ENCODE assay signal across 8 cellular contexts in the genomic region with DNA sequence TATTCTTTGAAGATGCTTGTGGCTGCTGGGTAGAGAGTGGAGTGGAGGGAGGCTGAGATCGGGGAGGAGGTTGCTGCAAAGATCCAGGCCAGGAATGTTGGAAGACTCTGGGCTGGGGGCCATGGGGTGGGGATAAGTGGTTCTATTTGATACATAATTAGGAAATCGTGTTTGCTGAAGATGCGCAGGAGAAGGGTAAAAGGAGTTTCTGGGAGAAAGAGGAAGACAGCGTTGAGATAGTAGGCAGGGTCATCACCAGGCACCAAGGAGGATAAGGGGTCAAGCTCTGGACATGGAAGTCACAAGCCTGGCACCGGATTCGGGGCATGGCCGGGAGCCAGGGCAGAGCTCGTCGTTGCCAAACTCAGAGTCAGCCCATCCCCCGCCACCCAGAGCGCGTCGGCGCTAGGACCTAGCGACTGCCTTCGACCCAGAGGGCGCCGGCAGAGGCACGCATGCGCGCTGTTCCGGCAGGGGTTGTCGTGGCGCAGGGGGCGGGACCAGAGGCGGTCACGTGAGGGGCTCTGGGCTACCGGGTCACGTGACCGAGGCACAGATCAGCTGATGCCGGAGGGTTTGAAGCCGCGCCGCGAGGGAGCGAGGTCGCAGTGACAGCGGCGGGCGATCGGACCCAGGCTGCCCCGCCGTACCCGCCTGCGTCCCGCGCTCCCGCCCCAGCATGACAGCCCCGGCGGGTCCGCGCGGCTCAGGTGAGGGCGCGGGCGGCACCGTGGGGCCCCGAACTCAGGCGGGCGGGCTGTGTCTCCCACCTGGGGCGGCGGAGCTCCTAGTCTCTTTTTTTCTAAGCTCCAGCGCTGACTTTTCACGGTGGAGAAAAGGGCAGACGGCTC. TPM values are rescaled to one million over a fixed set of nuclear protein-coding genes. Genes with fewer than 3 reads are reported as not detected.
DNase-seq lines count a peak whose midpoint lies in the region; ATAC-seq and TF ChIP-seq lines count a peak whose summit lies in the region.

A gene (plus strand): TSS at position 553 of the 851 bp plus-strand sequence. CDS start 127 bp downstream, at position 680.

- DNase-seq in GM04503 (ENCODE audit: low read depth) (peak; percentile 71), NCI-H1092 (lab: John Stamatoyannopoulos, UW) (peak; percentile 97), SKM-1 (lab: John Stamatoyannopoulos, UW; ENCODE audit: unreplicated experiment) (peak; percentile 92), glomerular endothelial cell (ENCODE audit: extremely low read depth, low read depth, low spot score) (peak; percentile 51), osteocyte (ENCODE audit: extremely low spot score, unreplicated experiment) (peak; percentile 100), thoracic aorta (ENCODE audit: low spot score) (peak; percentile 100)

- H3K36me3 ChIP-seq in thoracic aorta: peaks cover 11% of the 10 kb centered on the region

- H3K4me3 ChIP-seq in thoracic aorta: peak within 1 kb of the TSS; percentile 98

- H3K27me3 ChIP-seq in thoracic aorta (replicated peaks; ENCODE audit: insufficient read depth): no peaks in the 10 kb centered on the region

- TF ChIP-seq CTCF in osteocyte (IDR thresholded peaks at IDR 0.05) (no peak), thoracic aorta (IDR thresholded peaks at IDR 0.05) (no peak)

- peak within 1 kb of the TSS; percentile 4 to 51 for H3K27ac ChIP-seq in thoracic aorta

- H3K9me3 ChIP-seq in thoracic aorta: no peaks in the 10 kb centered on the region

- ATAC-seq in HG02571 (IDR thresholded peaks at IDR 0.05; ENCODE audit: unreplicated experiment) (peak; percentile 72), thoracic aorta (ENCODE audit: insufficient number of reproducible peaks, low FRiP score, low read depth) (peak; percentile 88)

- peaks cover 14 to 50% of the 10 kb centered on the region in 2 donors for H3K4me1 ChIP-seq in thoracic aorta (ENCODE audit: control insufficient read depth in 1 of 2, low read depth in 2 of 2)

- H3K36me3 Mint-ChIP-seq in activated naive CD4-positive, alpha-beta T cell treated with anti-CD3 and anti-CD28 coated beads, Interleukin-2, amount 50 U/mL, for 24 hours: peaks cover 3% of the 10 kb centered on the region
- H3K36me3 Mint-ChIP-seq in osteocyte (ENCODE audit: unreplicated experiment): peaks cover 10% of the 10 kb centered on the region

- H3K27me3 Mint-ChIP-seq in activated naive CD4-positive, alpha-beta T cell treated with anti-CD3 and anti-CD28 coated beads, Interleukin-2, amount 50 U/mL, for 24 hours: no peaks in the 10 kb centered on the region
- no peaks in the 10 kb centered on the region for H3K27me3 Mint-ChIP-seq in osteocyte (ENCODE audit: unreplicated experiment)

- H3K9me3 Mint-ChIP-seq in activated naive CD4-positive, alpha-beta T cell treated with anti-CD3 and anti-CD28 coated beads, Interleukin-2, amount 50 U/mL, for 24 hours: no peaks in the 10 kb centered on the region
- H3K9me3 Mint-ChIP-seq in osteocyte (ENCODE audit: unreplicated experiment): no peaks in the 10 kb centered on the region

- peak within 1 kb of the TSS; percentile 89 for H3K27ac Mint-ChIP-seq in activated naive CD4-positive, alpha-beta T cell treated with anti-CD3 and anti-CD28 coated beads, Interleukin-2, amount 50 U/mL, for 24 hours
- peak within 1 kb of the TSS; percentile 81 for H3K27ac Mint-ChIP-seq in osteocyte (ENCODE audit: unreplicated experiment)

- peaks cover 15% of the 10 kb centered on the region for H3K4me1 Mint-ChIP-seq in activated naive CD4-positive, alpha-beta T cell treated with anti-CD3 and anti-CD28 coated beads, Interleukin-2, amount 50 U/mL, for 24 hours
- peaks cover 23% of the 10 kb centered on the region for H3K4me1 Mint-ChIP-seq in osteocyte (ENCODE audit: unreplicated experiment)

- H3K4me3 Mint-ChIP-seq in activated naive CD4-positive, alpha-beta T cell treated with anti-CD3 and anti-CD28 coated beads, Interleukin-2, amount 50 U/mL, for 24 hours: peak within 1 kb of the TSS; percentile 88
- H3K4me3 Mint-ChIP-seq in osteocyte (ENCODE audit: unreplicated experiment): peak within 1 kb of the TSS; percentile 84

RNA-seq across cellular contexts. Expression of the gene that starts here (rescaled TPM):
- total RNA-seq in glomerular endothelial cell (10.6 and 25.2 TPM in 2 replicates), osteocyte (33.3 and 39.2 TPM in 2 replicates), thoracic aorta (10 to 100 TPM; 19.6 to 34.8 TPM)

Comparison
In these comparisons a context has a peak if more than half of its experiments do, and no peak if none do; other contexts are left out.
1. Peak in every context shown above with its lines: DNase-seq, ATAC-seq, H3K4me3 ChIP-seq and H3K27ac ChIP-seq.